10 cellular contexts compared by ENCODE assay signal in the genomic region with DNA sequence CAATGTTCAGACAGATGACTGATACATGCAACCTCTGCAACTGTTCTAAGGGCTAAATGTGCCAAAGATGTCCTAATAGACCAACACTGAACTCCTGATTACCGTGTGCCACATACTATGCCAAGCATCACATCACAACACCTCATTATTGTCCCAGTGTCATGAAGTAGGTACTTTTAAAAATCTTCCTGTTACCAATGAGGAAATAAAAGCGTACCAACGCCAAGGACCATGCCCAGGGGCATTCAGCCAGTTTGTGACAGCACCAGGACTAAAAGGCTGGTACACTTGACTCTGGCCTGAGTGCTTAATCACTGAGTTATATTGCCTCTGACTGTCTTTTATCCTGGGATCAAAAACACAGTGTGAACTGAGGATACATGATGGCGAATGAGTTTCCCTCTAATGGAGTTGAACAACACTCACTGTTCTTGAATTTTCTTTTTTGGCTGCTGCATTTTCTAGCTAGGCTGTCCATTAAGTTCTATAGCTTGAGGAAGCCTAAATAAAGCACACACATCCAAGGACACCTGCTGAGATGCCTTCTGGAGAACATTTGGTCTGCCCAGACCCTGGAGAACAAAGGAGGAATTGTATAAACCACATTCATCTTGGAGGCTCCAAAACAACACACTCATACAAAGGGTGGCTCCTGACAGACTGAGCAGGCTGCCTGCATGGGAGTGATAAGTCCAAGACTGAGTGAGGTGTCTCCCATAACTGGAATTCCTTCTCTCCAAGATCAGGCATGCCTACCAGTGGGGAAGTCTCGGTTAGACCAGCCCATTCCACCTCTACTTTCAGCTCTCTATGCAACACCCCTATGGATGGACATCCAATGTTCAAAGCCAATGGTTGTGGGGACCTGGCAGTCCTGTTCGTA.
DNase-seq lines count a peak whose midpoint lies in the region; FAIRE-seq and TF ChIP-seq lines count a peak whose summit lies in the region.
"Had no signal": no experiment of that assay in that cellular context is flagged by ENCODE, and none has a peak within 500 bp of the region (broad histone marks: within the 10 kb centered on the region; RNA-seq: fewer than 3 reads in every experiment).

No MANE protein-coding gene starts in this region.

- intact Hi-C loops in endothelial cell of umbilical vein (cut with micrococcal nuclease) = loop anchor here (5.0 kb wide), 2 partner anchors 85 to 165 kb away; no protein-coding TSS in a partner anchor

- H3K27me3 Mint-ChIP-seq in nephron (ENCODE audit: low read depth) = no peaks in the 10 kb centered on the region

- DNase-seq in NCI-H226 (peak; percentile 86), endothelial cell of umbilical vein (ENCODE audit: low read depth, low spot score) (peak; percentile 18), COR-L47 (lab: John Stamatoyannopoulos, UW) (no peak), midbrain (lab: John Stamatoyannopoulos, UW) (no peak)
- DNase-seq in activated CD4-positive, alpha-beta T cell treated with anti-CD3 and anti-CD28 coated beads for 1 hour = no peak
- no peak for DNase-seq in stimulated activated naive CD4-positive, alpha-beta T cell (lab: John Stamatoyannopoulos, UW)
- DNase-seq: immature natural killer cell, substantia nigra had no signal

- H3K36me3 ChIP-seq in BLaER1 treated with 17β-estradiol and CSF1 and Interleukin-3, amounts not matched to agents 10 nM and 100 nM = no peaks in the 10 kb centered on the region
- no peaks in the 10 kb centered on the region for H3K36me3 ChIP-seq in endothelial cell of umbilical vein (ENCODE audit: control insufficient read depth in 2 of 2, extremely low read depth in 1 of 2, insufficient read depth in 2 of 2, low read length in 2 of 2)

- no peaks in the 10 kb centered on the region for H3K9me3 Mint-ChIP-seq in nephron

- H3K79me2 ChIP-seq in endothelial cell of umbilical vein (ENCODE audit: control insufficient read depth, insufficient read depth, low read length) = no peaks in the 10 kb centered on the region

- FAIRE-seq in endothelial cell of umbilical vein (lab: Jason Lieb, UNC) = no peak

- CTCF ChIA-PET in endothelial cell of umbilical vein (lab: Charles Lee) = interaction anchor here (1.2 to 1.3 kb wide), 2 partner anchors 85 to 329 kb away, joined by 3 to 5 read pairs; a partner anchor contains a TSS

- H2AFZ ChIP-seq in endothelial cell of umbilical vein (ENCODE audit: low read depth, low read length) = peak overlapping the region; percentile 62

- peaks cover 85% of the 10 kb centered on the region for H3K4me1 Mint-ChIP-seq in nephron
- H3K4me1 Mint-ChIP-seq: immature natural killer cell had no signal

- H3K4me2 ChIP-seq in BLaER1 treated with 17β-estradiol and CSF1 and Interleukin-3, amounts not matched to agents 10 nM and 100 nM = peak overlapping the region in 7 of 11 experiments; percentile 30 to 80 (median 65); a peak in 13 of 22 replicates
- H3K4me2 ChIP-seq in endothelial cell of umbilical vein (ENCODE audit: insufficient read depth, low read length) = no peak overlapping the region

- no peak for TF ChIP-seq POLR2A in endothelial cell of umbilical vein (IDR thresholded peaks at IDR 0.05; ENCODE audit: low read depth, low read length)

- TF ChIP-seq CTCF in endothelial cell of umbilical vein (IDR thresholded peaks at IDR 0.05; ENCODE audit: extremely low read depth in 1 of 2, insufficient read depth in 1 of 2, low read depth in 1 of 2, low read length in 2 of 2) = no peak
- no peak for TF ChIP-seq CTCF in nephron (IDR thresholded peaks at IDR 0.05; ENCODE audit: unreplicated experiment in 3 of 3)

- H3K27ac ChIP-seq in BLaER1 treated with 17β-estradiol and CSF1 and Interleukin-3, amounts not matched to agents 10 nM and 100 nM = peak overlapping the region in 6 of 11 experiments; percentile 1 to 56 (median 33); a peak in 8 of 22 replicates
- no peak overlapping the region for H3K27ac ChIP-seq in endothelial cell of umbilical vein (ENCODE audit: insufficient read depth, low read depth, low read length)

- H3K4me1 ChIP-seq in BLaER1 treated with 17β-estradiol and CSF1 and Interleukin-3, amounts not matched to agents 10 nM and 100 nM = peaks cover 18 to 82% (median 51%) of the 10 kb centered on the region in 10 experiments
- peaks cover 43% of the 10 kb centered on the region for H3K4me1 ChIP-seq in endothelial cell of umbilical vein (ENCODE audit: control insufficient read depth, extremely low read depth, insufficient read depth, low read length)

- H3K27me3 ChIP-seq in BLaER1 treated with 17β-estradiol and CSF1 and Interleukin-3, amounts not matched to agents 10 nM and 100 nM = no peaks in the 10 kb centered on the region
- H3K27me3 ChIP-seq in endothelial cell of umbilical vein (ENCODE audit: control insufficient read depth in 2 of 2, insufficient read depth in 2 of 2, low read length in 2 of 2) = no peaks in the 10 kb centered on the region

- H3K9me3 ChIP-seq in BLaER1 treated with 17β-estradiol and CSF1 and Interleukin-3, amounts not matched to agents 10 nM and 100 nM (replicated peaks in 1 of 11) = peaks cover 0 to 10% (median 0%) of the 10 kb centered on the region in 11 experiments; a peak in 5 of 22 replicates
- no peaks in the 10 kb centered on the region for H3K9me3 ChIP-seq in endothelial cell of umbilical vein (replicated peaks; ENCODE audit: control insufficient read depth, insufficient read depth, low read length)

- no peaks in the 10 kb centered on the region for H3K36me3 Mint-ChIP-seq in nephron (ENCODE audit: low read depth)
- H3K36me3 Mint-ChIP-seq: immature natural killer cell had no signal

- no peaks in the 10 kb centered on the region for H4K20me1 ChIP-seq in BLaER1 treated with 17β-estradiol and CSF1 and Interleukin-3, amounts not matched to agents 10 nM and 100 nM
- no peaks in the 10 kb centered on the region for H4K20me1 ChIP-seq in endothelial cell of umbilical vein (replicated peaks; ENCODE audit: control insufficient read depth, extremely low read depth, insufficient read depth, low read length)

- peak overlapping the region in 1 of 3 experiments; percentile 68 for H3K4me3 Mint-ChIP-seq in nephron
- H3K4me3 Mint-ChIP-seq: immature natural killer cell had no signal

- no TSS peak for BruUV-seq in endothelial cell of umbilical vein (replicated peaks; lab: Mats Ljungman, UMichigan)

- POLR2A ChIA-PET in endothelial cell of umbilical vein (lab: Charles Lee) = no interaction called here

- H3K27ac Mint-ChIP-seq in nephron = peak overlapping the region; percentile 88 to 97 (median 93)
- H3K27ac Mint-ChIP-seq: immature natural killer cell had no signal

- dilution Hi-C loops in endothelial cell of umbilical vein (cut with MboI; ENCODE audit: extremely low pct_ligation_motif_present, low sequenced_read_pairs) = no loop called here

- H3K4me3 ChIP-seq in BLaER1 treated with 17β-estradiol and CSF1 and Interleukin-3, amounts not matched to agents 10 nM and 100 nM = no peak overlapping the region
- no peak overlapping the region for H3K4me3 ChIP-seq in endothelial cell of umbilical vein (replicated peaks in 1 of 3; ENCODE audit: insufficient read depth in 1 of 3, low read depth in 1 of 3, low read length in 3 of 3)

- H3K9ac ChIP-seq in BLaER1 treated with 17β-estradiol and CSF1 and Interleukin-3, amounts not matched to agents 10 nM and 100 nM = 0 out of 22 replicates have a peak overlapping the region, but pooled peaks of 1 of the 11 experiments have one; percentile 8
- no peak overlapping the region for H3K9ac ChIP-seq in endothelial cell of umbilical vein (replicated peaks; ENCODE audit: extremely low read depth, insufficient read depth, low read length)

- no peaks in the 10 kb centered on the region for H3K9me1 ChIP-seq in endothelial cell of umbilical vein (replicated peaks; ENCODE audit: control insufficient read depth, extremely low read depth, insufficient read depth, low read length)

TF ChIP-seq in endothelial cell of umbilical vein, 7 proteins besides CTCF, POLR2A, EP300 and RAD21:
- no peak for TF ChIP-seq GATA2 (IDR thresholded peaks at IDR 0.05; ENCODE audit: insufficient read depth, insufficient read length, low read depth, low read length)
- TF ChIP-seq, protein P1, sequence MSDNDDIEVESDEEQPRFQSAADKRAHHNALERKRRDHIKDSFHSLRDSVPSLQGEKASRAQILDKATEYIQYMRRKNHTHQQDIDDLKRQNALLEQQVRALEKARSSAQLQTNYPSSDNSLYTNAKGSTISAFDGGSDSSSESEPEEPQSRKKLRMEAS (IDR thresholded peaks at IDR 0.05; ENCODE audit: insufficient read depth, insufficient read length) = no peak
- TF ChIP-seq FOS (IDR thresholded peaks at IDR 0.05; ENCODE audit: borderline replicate concordance, insufficient read depth, low read length) = no peak
- no peak for TF ChIP-seq MYC (IDR thresholded peaks at IDR 0.05; ENCODE audit: low read depth, low read length)
- TF ChIP-seq JUN (IDR thresholded peaks at IDR 0.05; ENCODE audit: borderline replicate concordance, insufficient read depth, insufficient read length, low read depth) = no peak
- TF ChIP-seq EZH2 (IDR thresholded peaks at IDR 0.05; ENCODE audit: borderline replicate concordance, low read depth, low read length, severe bottlenecking) = no peak
- TF ChIP-seq POLR2AphosphoS5 (IDR thresholded peaks at IDR 0.05; ENCODE audit: insufficient read depth, low read depth, low read length) = no peak

Comparison
In these comparisons a context has a peak if more than half of its experiments do, and no peak if none do; other contexts are left out.
1. DNase-seq: peak in NCI-H226 (single experiment) and endothelial cell of umbilical vein (single experiment); none in activated CD4-positive, alpha-beta T cell treated with anti-CD3 and anti-CD28 coated beads for 1 hour (single experiment), stimulated activated naive CD4-positive, alpha-beta T cell (0 of 6), COR-L47 (single experiment) and midbrain (single experiment).